Comparison of ENCODE assay signal across 1 cellular context in genomic region chr17:15048381-15048780, GRCh38.
TF ChIP-seq lines count a peak whose summit lies in the region.

No MANE protein-coding gene starts in this region.

TF ChIP-seq in GM23338, 12 proteins besides CTCF, POLR2A, EP300 and RAD21:
- no peak for TF ChIP-seq ZNF462 (CRISPR knock-in tag; IDR thresholded peaks at IDR 0.05)
- no peak for TF ChIP-seq ZNF331 (CRISPR knock-in tag; IDR thresholded peaks at IDR 0.05; ENCODE audit: low read depth)
- no peak for TF ChIP-seq STAT1 (IDR thresholded peaks at IDR 0.05; ENCODE audit: unreplicated experiment)
- TF ChIP-seq NANOG (IDR thresholded peaks at IDR 0.05; ENCODE audit: borderline replicate concordance), result no peak
- no peak for TF ChIP-seq ZNF114 (CRISPR knock-in tag; IDR thresholded peaks at IDR 0.05)
- TF ChIP-seq REST (IDR thresholded peaks at IDR 0.05; ENCODE audit: unreplicated experiment), result no peak
- TF ChIP-seq EZH2phosphoT487 (IDR thresholded peaks at IDR 0.05; ENCODE audit: unreplicated experiment), result no peak
- TF ChIP-seq EZH2 (IDR thresholded peaks at IDR 0.05; ENCODE audit: low read depth, unreplicated experiment), result no peak
- no peak for TF ChIP-seq CREB1 (CRISPR knock-in tag; IDR thresholded peaks at IDR 0.05; ENCODE audit: low read depth)
- TF ChIP-seq JUNB (IDR thresholded peaks at IDR 0.05; ENCODE audit: unreplicated experiment), result no peak
- no peak for TF ChIP-seq ETS1 (IDR thresholded peaks at IDR 0.05)
TF ChIP-seq in GM23338: peak in this region for 0.
